In the genomic region with DNA sequence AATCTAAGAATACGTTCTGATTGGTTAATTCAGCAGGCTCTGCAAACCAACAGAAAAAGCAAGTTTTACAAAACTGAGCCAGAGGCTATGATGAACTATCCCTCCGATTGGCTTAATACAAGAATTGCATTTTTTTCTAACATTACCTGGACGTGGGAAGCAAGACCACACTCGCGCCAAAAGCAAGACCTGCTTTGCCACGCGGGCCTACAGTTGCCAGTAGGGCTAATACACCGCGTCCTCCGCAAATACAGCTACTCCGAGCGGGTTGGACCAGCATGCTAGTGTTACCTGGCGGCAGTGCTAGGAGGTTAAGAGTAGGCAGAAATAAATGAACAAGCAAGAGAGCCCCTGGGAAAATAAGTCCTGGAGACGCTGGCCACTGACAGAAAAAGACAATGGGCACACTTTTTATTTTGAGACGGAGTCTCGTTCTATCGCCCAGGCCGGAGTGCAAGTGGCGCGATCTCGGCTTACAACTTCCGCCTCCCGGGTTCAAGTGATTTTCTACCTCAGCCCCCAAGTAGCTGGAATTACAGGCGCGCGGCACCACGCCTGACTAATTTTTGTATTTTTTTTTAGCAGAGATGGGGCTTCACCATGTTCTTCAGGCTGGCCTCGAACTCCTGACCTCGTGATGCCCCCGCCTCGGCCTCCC, we compare ENCODE assay signal across 8 cellular contexts.
DNase-seq lines count a peak whose midpoint lies in the region; ATAC-seq and TF ChIP-seq lines count a peak whose summit lies in the region.

No MANE protein-coding gene starts in this region.

- DNase-seq in heart left ventricle (no peak), Right ventricle myocardium superior (no peak), NCI-H146 treated with DMSO at 0.1 percent for 48 hours (lab: John Stamatoyannopoulos, UW; ENCODE audit: unreplicated experiment) (peak; percentile 92), NCI-H526 (lab: John Stamatoyannopoulos, UW) (no peak)
- DNase-seq in stimulated activated CD8-positive, alpha-beta memory T cell treated with anti-CD3 and anti-CD28 coated beads, Interleukin-4, amount 100 ng/mL, for 48 hours, result peak; percentile 63

- H3K9me3 ChIP-seq in heart left ventricle (no peaks in the 10 kb centered on the region), iPS-20b (ENCODE audit: insufficient read depth, low read depth, low read length) (no peaks in the 10 kb centered on the region)

- H3K27ac ChIP-seq in heart left ventricle (peak overlapping the region in 3 of 12 donors; percentile 57 to 95 (median 85)), iPS-20b (ENCODE audit: low read length) (peak overlapping the region; percentile 75)

- TF ChIP-seq POLR2A in heart left ventricle (IDR thresholded peaks at IDR 0.05), result no peak

- intact Hi-C loops in heart left ventricle (cut with DNase I) (loop anchor here in 1 of 10 donors (10.0 kb wide), 1 partner anchor 52 kb away; a partner anchor contains a TSS), Right ventricle myocardium superior (cut with DNase I) (no loop called here)

- TF ChIP-seq CTCF in heart left ventricle (IDR thresholded peaks at IDR 0.05), result no peak

- H3K4me1 ChIP-seq in heart left ventricle (peaks cover 0 to 31% (median 8%) of the 10 kb centered on the region in 12 donors), iPS-20b (ENCODE audit: insufficient read depth, low read length) (peaks cover 5% of the 10 kb centered on the region; the same call in 1 of the 2 replicates)

- no peaks in the 10 kb centered on the region for H3K36me3 Mint-ChIP-seq in activated naive CD8-positive, alpha-beta T cell

- H3K27me3 ChIP-seq in heart left ventricle (peaks cover 0 to 73% (median 19%) of the 10 kb centered on the region in 9 donors), iPS-20b (ENCODE audit: insufficient read depth, low read length) (no peaks in the 10 kb centered on the region)

- peak overlapping the region; percentile 91 for H3K4me3 Mint-ChIP-seq in activated naive CD8-positive, alpha-beta T cell

- H3K9ac ChIP-seq in iPS-20b (ENCODE audit: low read depth, low read length), result peak overlapping the region; percentile 79; the same call in 1 of the 2 replicates

- H3K4me3 ChIP-seq in heart left ventricle (peak overlapping the region in 11 of 12 donors; percentile 19 to 72 (median 52)), iPS-20b (ENCODE audit: low read length) (peak overlapping the region; percentile 90)

- no peaks in the 10 kb centered on the region for H3K27me3 Mint-ChIP-seq in activated naive CD8-positive, alpha-beta T cell

- peaks cover 33% of the 10 kb centered on the region for H3K4me1 Mint-ChIP-seq in activated naive CD8-positive, alpha-beta T cell (ENCODE audit: low read depth)

- H3K27ac Mint-ChIP-seq in activated naive CD8-positive, alpha-beta T cell, result peak overlapping the region; percentile 99

- 19 to 29% (median 22%) methylated on average over 31 of the region's 31 CpGs for WGBS in heart left ventricle, 4 donors

- no peak for ATAC-seq in heart left ventricle
- no peak for ATAC-seq in Right ventricle myocardium superior (ENCODE audit: poor library complexity)
- no peak for ATAC-seq in HG02884 (IDR thresholded peaks at IDR 0.05; ENCODE audit: unreplicated experiment)

- H3K9me3 Mint-ChIP-seq in activated naive CD8-positive, alpha-beta T cell (ENCODE audit: low read depth), result no peaks in the 10 kb centered on the region

- no peaks in the 10 kb centered on the region for H3K36me3 ChIP-seq in heart left ventricle
- no peaks in the 10 kb centered on the region for H3K36me3 ChIP-seq in iPS-20b (ENCODE audit: insufficient read depth, low read depth, low read length)

Comparison
In these comparisons a context has a peak if more than half of its experiments do, and no peak if none do; other contexts are left out.
1. DNase-seq: peak in NCI-H146 treated with DMSO at 0.1 percent for 48 hours (single experiment) and stimulated activated CD8-positive, alpha-beta memory T cell treated with anti-CD3 and anti-CD28 coated beads, Interleukin-4, amount 100 ng/mL, for 48 hours (single experiment); none in heart left ventricle (0 of 5), Right ventricle myocardium superior (single experiment) and NCI-H526 (0 of 2).